ENCODE assay signal across 33 cellular contexts in the genomic region with DNA sequence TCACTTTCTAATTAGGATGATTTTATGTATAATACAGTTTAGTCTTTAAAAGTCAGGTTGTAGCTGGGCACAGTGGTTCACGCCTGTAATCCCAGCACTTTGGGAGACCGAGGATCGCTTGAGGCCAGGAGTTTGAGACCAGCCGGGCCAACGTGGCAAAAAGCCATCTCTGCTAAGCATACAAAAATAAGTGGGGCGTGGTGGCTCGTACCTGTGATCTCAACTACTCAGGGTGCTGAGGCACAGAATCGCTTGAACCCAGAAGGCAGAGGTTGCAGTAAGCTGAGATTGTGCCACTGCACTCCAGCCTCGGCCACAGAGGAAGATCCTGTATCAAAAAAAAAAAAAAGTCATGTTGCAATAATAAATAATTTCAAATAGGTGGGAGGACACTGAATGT.
"Had no signal": no experiment of that assay in that cellular context is flagged by ENCODE, and none has a peak within 500 bp of the region (broad histone marks: within the 10 kb centered on the region; RNA-seq: fewer than 3 reads in every experiment).

No MANE protein-coding gene starts in this region.

- H3K9me3 ChIP-seq: MG63 had no signal

- H3K27me3 ChIP-seq: MG63 had no signal

- H3K4me3 ChIP-seq: MG63 had no signal

- H3K36me3 ChIP-seq: MG63 had no signal

- DNase-seq: Karpas-422, Kasumi-1, KG1, MG63, MM.1S, MV-4-11, NCI-H1048, NCI-H1092, NCI-H1092 treated with DMSO at 0.1 percent for 48 hours, NCI-H1105, NCI-H1105 treated with DMSO at 0.1 percent for 48 hours, NCI-H1417 treated with DMSO at 0.1 percent for 48 hours, NCI-H1436, NCI-H1436 treated with DMSO at 0.1 percent for 48 hours, NCI-H146, NCI-H1694, NCI-H1694 treated with DMSO at 0.1 percent for 48 hours, NCI-H187, NCI-H187 treated with DMSO at 0.1 percent for 48 hours, NCI-H1930, NCI-H2029, NCI-H2029 treated with DMSO at 0.1 percent for 48 hours, NCI-H2081, NCI-H2081 treated with DMSO at 0.1 percent for 48 hours, NCI-H2107, NCI-H2171, NCI-H2171 treated with DMSO at 0.1 percent for 48 hours, NCI-H2227 treated with DMSO at 0.1 percent for 48 hours, NCI-H226, NCI-H345, NCI-H446, NCI-H446 treated with DMSO at 0.1 percent for 48 hours had no signal

- H3K27ac ChIP-seq: KMS-11 had no signal
